In the genomic region with DNA sequence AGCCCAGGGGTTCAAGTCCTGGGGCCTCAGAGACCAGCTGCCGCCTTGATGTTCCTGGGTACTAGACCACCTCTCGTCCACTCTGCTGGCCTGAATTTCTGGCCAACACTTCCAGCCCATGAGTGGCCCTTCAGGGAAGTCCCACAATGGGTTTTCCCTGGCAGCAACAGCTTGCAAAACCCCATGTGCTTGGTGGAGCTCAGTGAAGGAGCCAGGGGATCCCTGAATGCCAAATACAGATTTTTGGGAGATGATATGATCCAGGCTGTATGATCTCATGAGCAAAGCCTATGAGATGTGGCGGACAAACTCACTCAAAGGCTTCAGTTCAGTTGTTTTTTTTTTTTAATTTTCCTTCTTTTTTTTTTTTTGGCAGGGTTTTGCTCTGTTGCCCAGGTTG, we compare ENCODE assay signal across 16 cellular contexts. TPM values are rescaled to one million over a fixed set of nuclear protein-coding genes. Genes with fewer than 3 reads are reported as not detected.
DNase-seq lines count a peak whose midpoint lies in the region; ATAC-seq, FAIRE-seq and TF ChIP-seq lines count a peak whose summit lies in the region.
"Had no signal": no experiment of that assay in that cellular context is flagged by ENCODE, and none has a peak within 500 bp of the region (broad histone marks: within the 10 kb centered on the region; RNA-seq: fewer than 3 reads in every experiment).

No MANE protein-coding gene starts in this region.

- DNase-seq in activated T-cell treated with anti-CD3 and anti-CD28 coated beads, Interleukin-2, amount 50 U/mL, for 24 hours, result no peak
- no peak for DNase-seq in activated T-cell treated with anti-CD3 and anti-CD28 coated beads for 4 hours
- DNase-seq in CD4-positive, CD25-positive, alpha-beta regulatory T cell, result no peak
- DNase-seq in GM12878 (ENCODE audit: low read depth, low spot score), result no peak
- no peak for DNase-seq in spleen
- DNase-seq in COLO829 (ENCODE audit: low spot score), result no peak
- no peak for DNase-seq in HEK293T (ENCODE audit: extremely low spot score)
- DNase-seq in glutamatergic neuron, result no peak
- DNase-seq: 8988T, H7, NCI-H1417 treated with DMSO at 0.1 percent for 48 hours, NCI-H2029, NCI-H748 treated with DMSO at 0.1 percent for 48 hours, PC-3 had no signal

- H4K20me1 ChIP-seq in GM12878 (ENCODE audit: control insufficient read depth, insufficient read depth), result no peaks in the 10 kb centered on the region

- H3K27ac Mint-ChIP-seq in activated T-cell treated with anti-CD3 and anti-CD28 coated beads, Interleukin-2, amount 50 U/mL, for 24 hours, result peak overlapping the region; percentile 52
- peak overlapping the region in 2 of 3 donors; percentile 32 to 70 for H3K27ac Mint-ChIP-seq in CD4-positive, CD25-positive, alpha-beta regulatory T cell
- no peak overlapping the region for H3K27ac Mint-ChIP-seq in glutamatergic neuron (ENCODE audit: unreplicated experiment)

- CTCF ChIA-PET in GM12878 (lab: Yijun Ruan, JAX) (interaction anchor here (0.7 to 7.5 kb wide), 12 partner anchors 8 to 185 kb away, joined by 3 to 62 read pairs (median 13); a partner anchor contains a TSS), HEK293T (lab: Yijun Ruan, JAX) (no interaction called here)

- H3K4me2 ChIP-seq in GM12878 (ENCODE audit: control insufficient read depth, insufficient read depth), result no peak overlapping the region

- no peaks in the 10 kb centered on the region for H3K9me3 Mint-ChIP-seq in activated T-cell treated with anti-CD3 and anti-CD28 coated beads, Interleukin-2, amount 50 U/mL, for 24 hours
- no peaks in the 10 kb centered on the region for H3K9me3 Mint-ChIP-seq in CD4-positive, CD25-positive, alpha-beta regulatory T cell
- peaks cover 3% of the 10 kb centered on the region for H3K9me3 Mint-ChIP-seq in glutamatergic neuron (ENCODE audit: unreplicated experiment)

- no peaks in the 10 kb centered on the region for H3K79me2 ChIP-seq in GM12878 (ENCODE audit: control insufficient read depth, insufficient read depth, low read length)

- in situ Hi-C loops in GM12878 (cut with MboI), result no loop called here

- no peak for TF ChIP-seq RAD21 in GM12878 (IDR thresholded peaks at IDR 0.05; ENCODE audit: insufficient read depth, low read depth, low read length)

- POLR2A ChIA-PET in GM12878 (lab: Charles Lee) (interaction anchor here (0.6 to 4.0 kb wide), 7 partner anchors 8 to 215 kb away, joined by 6 to 60 read pairs (median 8); a partner anchor contains a TSS), HEK293T (lab: Yijun Ruan, JAX) (no interaction called here)

- no peak for FAIRE-seq in GM12878 (lab: Jason Lieb, UNC)

- 91% methylated on average over 3 of the region's 3 CpGs for WGBS in GM12878 (ENCODE audit: insufficient coverage, insufficient replicate concordance, low lambda C conversion rate, missing lambda C conversion rate)
- WGBS in spleen, 5 donors, result 80 to 89% (median 88%) methylated on average over 3 of the region's 3 CpGs

- H3K27ac ChIP-seq in CD4-positive, CD25-positive, alpha-beta regulatory T cell (ENCODE audit: insufficient read depth, low read length, poor library complexity, severe bottlenecking), result peak overlapping the region; percentile 1
- H3K27ac ChIP-seq in GM12878 (ENCODE audit: control insufficient read depth, insufficient read depth) (peak overlapping the region; percentile 90), spleen (peak overlapping the region in 7 of 8 donors; percentile 36 to 79 (median 73))
- H3K27ac ChIP-seq: C4-2B, SJSA1 had no signal

- BruUV-seq in GM12878 (replicated peaks; lab: Mats Ljungman, UMichigan), result no TSS peak

- H3K36me3 Mint-ChIP-seq in activated T-cell treated with anti-CD3 and anti-CD28 coated beads, Interleukin-2, amount 50 U/mL, for 24 hours (ENCODE audit: low read depth), result peaks cover 60% of the 10 kb centered on the region
- H3K36me3 Mint-ChIP-seq in CD4-positive, CD25-positive, alpha-beta regulatory T cell, result peaks cover 25% of the 10 kb centered on the region
- no peaks in the 10 kb centered on the region for H3K36me3 Mint-ChIP-seq in glutamatergic neuron (ENCODE audit: unreplicated experiment)

- no peak for TF ChIP-seq EP300 in GM12878 (IDR thresholded peaks at IDR 0.05; ENCODE audit: borderline replicate concordance in 1 of 2, control insufficient read depth in 1 of 2, low read depth in 2 of 2, low read length in 2 of 2)

- TF ChIP-seq CTCF in GM12878 (IDR thresholded peaks at IDR 0.05 in 2 of 3, conservative IDR thresholded peaks at IDR 0.05 in 1 of 3; ENCODE audit: control insufficient read depth in 2 of 3, extremely low read depth in 1 of 3, insufficient read depth in 1 of 3, low read depth in 3 of 3, low read length in 3 of 3), result no peak
- no peak for TF ChIP-seq CTCF in spleen (IDR thresholded peaks at IDR 0.05 in 8 of 11, conservative IDR thresholded peaks at IDR 0.05 in 3 of 11)
- no peak for TF ChIP-seq CTCF in glutamatergic neuron (IDR thresholded peaks at IDR 0.05; ENCODE audit: partially characterized antibody, unreplicated experiment)

- H3K4me1 Mint-ChIP-seq in activated T-cell treated with anti-CD3 and anti-CD28 coated beads, Interleukin-2, amount 50 U/mL, for 24 hours (ENCODE audit: low read depth), result peaks cover 25% of the 10 kb centered on the region
- peaks cover 3 to 9% (median 6%) of the 10 kb centered on the region in 4 donors for H3K4me1 Mint-ChIP-seq in CD4-positive, CD25-positive, alpha-beta regulatory T cell
- peaks cover 2% of the 10 kb centered on the region for H3K4me1 Mint-ChIP-seq in glutamatergic neuron (ENCODE audit: low read depth, unreplicated experiment)

- no peaks in the 10 kb centered on the region for H3K27me3 Mint-ChIP-seq in activated T-cell treated with anti-CD3 and anti-CD28 coated beads, Interleukin-2, amount 50 U/mL, for 24 hours
- no peaks in the 10 kb centered on the region for H3K27me3 Mint-ChIP-seq in CD4-positive, CD25-positive, alpha-beta regulatory T cell
- H3K27me3 Mint-ChIP-seq in glutamatergic neuron (ENCODE audit: unreplicated experiment), result peaks cover 8% of the 10 kb centered on the region

- no peaks in the 10 kb centered on the region for H3K27me3 ChIP-seq in CD4-positive, CD25-positive, alpha-beta regulatory T cell (ENCODE audit: control insufficient read depth, insufficient read depth, low read length)
- no peaks in the 10 kb centered on the region for H3K27me3 ChIP-seq in GM12878 (replicated peaks in 1 of 2; ENCODE audit: control insufficient read depth in 2 of 2, insufficient read depth in 2 of 2, low read length in 1 of 2)
- H3K27me3 ChIP-seq in spleen (replicated peaks in 1 of 7), result no peaks in the 10 kb centered on the region
- H3K27me3 ChIP-seq: SJSA1 had no signal

- no peaks in the 10 kb centered on the region for H3K4me1 ChIP-seq in CD4-positive, CD25-positive, alpha-beta regulatory T cell (ENCODE audit: control insufficient read depth, insufficient read depth, low read length, poor library complexity, severe bottlenecking)
- H3K4me1 ChIP-seq in GM12878 (ENCODE audit: control insufficient read depth, insufficient read depth, low read length), result peaks cover 39% of the 10 kb centered on the region
- H3K4me1 ChIP-seq in spleen, result peaks cover 29 to 70% (median 42%) of the 10 kb centered on the region in 6 donors

- H3K9ac ChIP-seq in GM12878 (ENCODE audit: control insufficient read depth, insufficient read depth, low read length), result no peak overlapping the region

- peaks cover 56% of the 10 kb centered on the region for H3K36me3 ChIP-seq in CD4-positive, CD25-positive, alpha-beta regulatory T cell (ENCODE audit: control insufficient read depth, insufficient read depth, low read length)
- H3K36me3 ChIP-seq in GM12878 (ENCODE audit: control insufficient read depth in 2 of 2, insufficient read depth in 2 of 2, low read length in 1 of 2), result peaks cover 10 to 15% of the 10 kb centered on the region in 2 experiments
- H3K36me3 ChIP-seq in spleen, result peaks cover 0 to 70% (median 18%) of the 10 kb centered on the region in 6 donors

- no peak overlapping the region for H3K4me3 Mint-ChIP-seq in activated T-cell treated with anti-CD3 and anti-CD28 coated beads, Interleukin-2, amount 50 U/mL, for 24 hours
- no peak overlapping the region for H3K4me3 Mint-ChIP-seq in CD4-positive, CD25-positive, alpha-beta regulatory T cell
- no peak overlapping the region for H3K4me3 Mint-ChIP-seq in glutamatergic neuron (ENCODE audit: unreplicated experiment)

- no peaks in the 10 kb centered on the region for H3K9me3 ChIP-seq in CD4-positive, CD25-positive, alpha-beta regulatory T cell (ENCODE audit: control insufficient read depth in 2 of 2, low read length in 2 of 2)
- H3K9me3 ChIP-seq in GM12878 (replicated peaks; ENCODE audit: control insufficient read depth, insufficient read depth, low read length) (no peaks in the 10 kb centered on the region), spleen (no peaks in the 10 kb centered on the region)
- H3K9me3 ChIP-seq: SJSA1 had no signal

- no peak overlapping the region for H3K4me3 ChIP-seq in CD4-positive, CD25-positive, alpha-beta regulatory T cell (ENCODE audit: low read depth, low read length)
- H3K4me3 ChIP-seq in GM12878 (no peak overlapping the region), spleen (no peak overlapping the region)
- H3K4me3 ChIP-seq: SJSA1 had no signal

- ATAC-seq in CD4-positive, CD25-positive, alpha-beta regulatory T cell (ENCODE audit: low read depth in 2 of 2), result no peak
- no peak for ATAC-seq in GM12878

- SMC1A ChIA-PET in GM12878 (lab: Charles Lee; ENCODE audit: uncharacterized antibody, unreplicated experiment), result interaction anchor here (0.6 to 11.5 kb wide), 13 partner anchors 7 to 439 kb away, joined by 3 to 146 read pairs (median 6); a partner anchor contains a TSS

- intact Hi-C loops in GM12878 (cut with micrococcal nuclease; ENCODE audit: unreplicated experiment), result no loop called here
- intact Hi-C loops in spleen (cut with DNase I; ENCODE audit: low total_unique reads), result no loop called here

- RAD21 ChIA-PET in GM12878 (lab: Charles Lee; ENCODE audit: unreplicated experiment), result interaction anchor here (0.7 to 4.7 kb wide), 8 partner anchors 8 to 85 kb away, joined by 3 to 69 read pairs (median 7); a partner anchor contains a TSS

- H2AFZ ChIP-seq in GM12878 (ENCODE audit: control insufficient read depth, low read depth, low read length), result no peak overlapping the region

- TF ChIP-seq POLR2A in GM12878 (IDR thresholded peaks at IDR 0.05; ENCODE audit: low read depth, low read length) (no peak), spleen (IDR thresholded peaks at IDR 0.05) (no peak)

RNA-seq across cellular contexts. Expression of a gene that starts 9.6 kb away (rescaled TPM):
- 158 TPM for total RNA-seq in CD4-positive, CD25-positive, alpha-beta regulatory T cell
- polyA plus RNA-seq in CD4-positive, CD25-positive, alpha-beta regulatory T cell, result 100 to 1,000 TPM; 224 to 258 (median 231) TPM
- 56.7 and 60.6 TPM in 2 replicates for total RNA-seq in GM12878 (2013; cell fraction: nucleolus; rRNA removed)
- 64.1 and 68.2 TPM in 2 replicates for total RNA-seq in GM12878 (2014; rRNA removed)
- total RNA-seq in GM12878 (2014; rRNA removed; fragmentation: Illumina TruSeq; extraction: Trizol), result 48.5 and 49.2 TPM in 2 replicates
- 82.5 and 85.6 TPM in 2 replicates for total RNA-seq in GM12878 (2021)
- polyA plus RNA-seq in GM12878 (2011; ENCODE audit: low read depth), result 30.6 TPM
- 61.4 and 77.1 TPM in 2 replicates for polyA plus RNA-seq in GM12878 (2011; rRNA removed)
- polyA plus RNA-seq in GM12878 (2011; cell fraction: cytosol; rRNA removed), result 82.5 and 102 TPM in 2 replicates
- 114 and 118 TPM in 2 replicates for polyA plus RNA-seq in GM12878 (2011; cell fraction: nucleus; rRNA removed)
- 45.3 and 54.0 TPM in 2 replicates for polyA plus RNA-seq in GM12878 (2012)
- 79.7 and 89.6 TPM in 2 replicates for polyA plus RNA-seq in GM12878 (2014; fragmentation: Illumina TruSeq; extraction: Trizol)
- polyA plus RNA-seq in GM12878 (2014; fragmentation: Nextera tagmentation; extraction: Ambion mirVana), result 10 to 100 TPM; 14.0 to 25.4 TPM
- 71.3 and 74.2 TPM in 2 replicates for polyA plus RNA-seq in GM12878 (2014; rRNA removed)
- polyA plus RNA-seq in GM12878 (2016; fragmentation: Nextera tagmentation; extraction: Ambion mirVana), result 10 to 100 TPM; 63.2 to 69.5 TPM
- polyA minus RNA-seq in GM12878 (2011; rRNA and poly(A)+ RNA removed), result 118 and 125 TPM in 2 replicates
- 40.6 and 42.9 TPM in 2 replicates for polyA minus RNA-seq in GM12878 (2011; cell fraction: cytosol; rRNA and poly(A)+ RNA removed)
- polyA minus RNA-seq in GM12878 (2011; cell fraction: nucleus; rRNA and poly(A)+ RNA removed), result 46.9 and 71.1 TPM in 2 replicates
- 100 to 1,000 TPM; 121 to 168 (median 131) TPM for total RNA-seq in spleen
- polyA plus RNA-seq in spleen, result 10 to 100 TPM; 32.2 to 39.5 (median 35.8) TPM
- total RNA-seq in glutamatergic neuron (ENCODE audit: unreplicated experiment), result 2.7 TPM

RNA-seq across cellular contexts. Expression of a gene that starts 27.5 kb away (rescaled TPM):
- total RNA-seq in CD4-positive, CD25-positive, alpha-beta regulatory T cell, result 78.3 TPM
- 10 to 100 TPM; 55.3 to 87.4 (median 68.3) TPM for polyA plus RNA-seq in CD4-positive, CD25-positive, alpha-beta regulatory T cell
- total RNA-seq in GM12878 (2013; cell fraction: nucleolus; rRNA removed), result 116 and 132 TPM in 2 replicates
- total RNA-seq in GM12878 (2014; rRNA removed) (23.5 and 23.9 TPM in 2 replicates), GM12878 (2014; rRNA removed; fragmentation: Illumina TruSeq; extraction: Trizol) (14.6 and 17.1 TPM in 2 replicates), GM12878 (2021) (30.0 and 33.4 TPM in 2 replicates), spleen (10 to 100 TPM; 20.1 to 37.3 (median 35.1) TPM), glutamatergic neuron (ENCODE audit: unreplicated experiment) (0.20 TPM)
- polyA plus RNA-seq in GM12878 (2011; ENCODE audit: low read depth), result 7.9 TPM
- polyA plus RNA-seq in GM12878 (2011; rRNA removed) (19.7 and 35.1 TPM in 2 replicates), GM12878 (2014; fragmentation: Illumina TruSeq; extraction: Trizol) (6.7 and 17.0 TPM in 2 replicates), GM12878 (2014; fragmentation: Nextera tagmentation; extraction: Ambion mirVana) (10 to 100 TPM; 12.8 to 19.2 TPM), GM12878 (2014; rRNA removed) (23.0 and 25.8 TPM in 2 replicates), GM12878 (2016; fragmentation: Nextera tagmentation; extraction: Ambion mirVana) (10 to 100 TPM; 23.1 to 24.7 TPM), spleen (10 to 100 TPM; 11.3 to 23.2 (median 17.0) TPM)
- polyA plus RNA-seq in GM12878 (2011; cell fraction: cytosol; rRNA removed), result 31.4 and 42.1 TPM in 2 replicates
- 133 and 147 TPM in 2 replicates for polyA plus RNA-seq in GM12878 (2011; cell fraction: nucleus; rRNA removed)
- 13.0 and 14.1 TPM in 2 replicates for polyA plus RNA-seq in GM12878 (2012)
- polyA minus RNA-seq in GM12878 (2011; rRNA and poly(A)+ RNA removed), result 45.0 and 70.6 TPM in 2 replicates
- 13.2 and 14.0 TPM in 2 replicates for polyA minus RNA-seq in GM12878 (2011; cell fraction: cytosol; rRNA and poly(A)+ RNA removed)
- 62.1 and 104 TPM in 2 replicates for polyA minus RNA-seq in GM12878 (2011; cell fraction: nucleus; rRNA and poly(A)+ RNA removed)

Comparison
In these comparisons a context has a peak if more than half of its experiments do, and no peak if none do; other contexts are left out.
1. H3K27ac ChIP-seq: peak in every context shown above with its lines; median percentile 90 in GM12878; 73 in spleen; 1 in CD4-positive, CD25-positive, alpha-beta regulatory T cell.
2. RNA of a gene that starts 9.6 kb away (total RNA-seq): 158 TPM in CD4-positive, CD25-positive, alpha-beta regulatory T cell (single experiment), 121 to 168 TPM in spleen and 48.5 to 85.6 TPM in GM12878; 2.7 TPM in glutamatergic neuron (single experiment); every median in the first group is over 10 times any median in the second.
3. RNA of a gene that starts 27.5 kb away (total RNA-seq): 78.3 TPM in CD4-positive, CD25-positive, alpha-beta regulatory T cell (single experiment), 20.1 to 37.3 TPM in spleen and 14.6 to 132 TPM in GM12878; 0.20 TPM in glutamatergic neuron (single experiment); every median in the first group is over 10 times any median in the second.